In genomic region chr20:25525857-25526256, GRCh38 we compare ENCODE assay signal across 1 cellular context.
TF ChIP-seq lines count a peak whose summit lies in the region.

No MANE protein-coding gene starts in this region.

TF ChIP-seq in HepG2, 621 proteins besides CTCF, POLR2A, EP300 and RAD21 (continued from another document and continues in another):
- TF ChIP-seq ZNF224 (CRISPR knock-in tag; IDR thresholded peaks at IDR 0.05), result 0 out of 2 replicates have a peak, but pooled peaks have one; percentile 54
- TF ChIP-seq DR1 (CRISPR knock-in tag; IDR thresholded peaks at IDR 0.05), result no peak
- TF ChIP-seq SCMH1 (CRISPR knock-in tag; IDR thresholded peaks at IDR 0.05; ENCODE audit: borderline replicate concordance), result no peak
- TF ChIP-seq RFX3 (CRISPR knock-in tag; IDR thresholded peaks at IDR 0.05), result no peak
- TF ChIP-seq, protein P1, sequence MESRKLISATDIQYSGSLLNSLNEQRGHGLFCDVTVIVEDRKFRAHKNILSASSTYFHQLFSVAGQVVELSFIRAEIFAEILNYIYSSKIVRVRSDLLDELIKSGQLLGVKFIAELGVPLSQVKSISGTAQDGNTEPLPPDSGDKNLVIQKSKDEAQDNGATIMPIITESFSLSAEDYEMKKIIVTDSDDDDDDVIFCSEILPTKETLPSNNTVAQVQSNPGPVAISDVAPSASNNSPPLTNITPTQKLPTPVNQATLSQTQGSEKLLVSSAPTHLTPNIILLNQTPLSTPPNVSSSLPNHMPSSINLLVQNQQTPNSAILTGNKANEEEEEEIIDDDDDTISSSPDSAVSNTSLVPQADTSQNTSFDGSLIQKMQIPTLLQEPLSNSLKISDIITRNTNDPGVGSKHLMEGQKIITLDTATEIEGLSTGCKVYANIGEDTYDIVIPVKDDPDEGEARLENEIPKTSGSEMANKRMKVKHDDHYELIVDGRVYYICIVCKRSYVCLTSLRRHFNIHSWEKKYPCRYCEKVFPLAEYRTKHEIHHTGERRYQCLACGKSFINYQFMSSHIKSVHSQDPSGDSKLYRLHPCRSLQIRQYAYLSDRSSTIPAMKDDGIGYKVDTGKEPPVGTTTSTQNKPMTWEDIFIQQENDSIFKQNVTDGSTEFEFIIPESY (CRISPR knock-in tag; IDR thresholded peaks at IDR 0.05), result no peak
- TF ChIP-seq SKI (IDR thresholded peaks at IDR 0.05; ENCODE audit: partially characterized antibody), result peak; percentile 62
- no peak for TF ChIP-seq ZNF839 (CRISPR knock-in tag; IDR thresholded peaks at IDR 0.05; ENCODE audit: borderline replicate concordance)
- TF ChIP-seq ZNF205 (CRISPR knock-in tag; IDR thresholded peaks at IDR 0.05), result 0 out of 2 replicates have a peak, but pooled peaks have one; percentile 44
- TF ChIP-seq RFX5 (IDR thresholded peaks at IDR 0.05; ENCODE audit: low read depth, low read length), result no peak
- TF ChIP-seq HBP1 (CRISPR knock-in tag; IDR thresholded peaks at IDR 0.05; ENCODE audit: low read depth), result no peak; the same call in 1 of the 2 replicates
- no peak for TF ChIP-seq HNRNPK (IDR thresholded peaks at IDR 0.05; ENCODE audit: low read depth, low read length, poor library complexity, severe bottlenecking)
- TF ChIP-seq RELA (CRISPR knock-in tag; IDR thresholded peaks at IDR 0.05), result no peak
- no peak for TF ChIP-seq TOPORS (CRISPR knock-in tag; IDR thresholded peaks at IDR 0.05)
- TF ChIP-seq ZNF569 (CRISPR knock-in tag; IDR thresholded peaks at IDR 0.05; ENCODE audit: borderline replicate concordance), result no peak
- TF ChIP-seq, protein P2, sequence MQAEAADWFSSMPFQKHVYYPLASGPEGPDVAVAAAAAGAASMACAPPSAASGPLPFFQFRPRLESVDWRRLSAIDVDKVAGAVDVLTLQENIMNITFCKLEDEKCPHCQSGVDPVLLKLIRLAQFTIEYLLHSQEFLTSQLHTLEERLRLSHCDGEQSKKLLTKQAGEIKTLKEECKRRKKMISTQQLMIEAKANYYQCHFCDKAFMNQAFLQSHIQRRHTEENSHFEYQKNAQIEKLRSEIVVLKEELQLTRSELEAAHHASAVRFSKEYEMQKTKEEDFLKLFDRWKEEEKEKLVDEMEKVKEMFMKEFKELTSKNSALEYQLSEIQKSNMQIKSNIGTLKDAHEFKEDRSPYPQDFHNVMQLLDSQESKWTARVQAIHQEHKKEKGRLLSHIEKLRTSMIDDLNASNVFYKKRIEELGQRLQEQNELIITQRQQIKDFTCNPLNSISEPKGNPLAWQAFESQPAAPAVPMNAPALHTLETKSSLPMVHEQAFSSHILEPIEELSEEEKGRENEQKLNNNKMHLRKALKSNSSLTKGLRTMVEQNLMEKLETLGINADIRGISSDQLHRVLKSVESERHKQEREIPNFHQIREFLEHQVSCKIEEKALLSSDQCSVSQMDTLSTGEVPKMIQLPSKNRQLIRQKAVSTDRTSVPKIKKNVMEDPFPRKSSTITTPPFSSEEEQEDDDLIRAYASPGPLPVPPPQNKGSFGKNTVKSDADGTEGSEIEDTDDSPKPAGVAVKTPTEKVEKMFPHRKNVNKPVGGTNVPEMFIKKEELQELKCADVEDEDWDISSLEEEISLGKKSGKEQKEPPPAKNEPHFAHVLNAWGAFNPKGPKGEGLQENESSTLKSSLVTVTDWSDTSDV (CRISPR knock-in tag; IDR thresholded peaks at IDR 0.05), result no peak
- TF ChIP-seq SALL2 (CRISPR knock-in tag; IDR thresholded peaks at IDR 0.05), result no peak
- TF ChIP-seq ZFP62 (CRISPR knock-in tag; IDR thresholded peaks at IDR 0.05), result no peak
- no peak for TF ChIP-seq ATF1 (CRISPR knock-in tag; IDR thresholded peaks at IDR 0.05)
- TF ChIP-seq MED13 (CRISPR knock-in tag; IDR thresholded peaks at IDR 0.05), result no peak
- no peak for TF ChIP-seq ZNF589 (CRISPR knock-in tag; conservative IDR thresholded peaks at IDR 0.05)
- TF ChIP-seq ZNF670 (CRISPR knock-in tag; IDR thresholded peaks at IDR 0.05; ENCODE audit: borderline replicate concordance), result no peak
- TF ChIP-seq, protein P3, sequence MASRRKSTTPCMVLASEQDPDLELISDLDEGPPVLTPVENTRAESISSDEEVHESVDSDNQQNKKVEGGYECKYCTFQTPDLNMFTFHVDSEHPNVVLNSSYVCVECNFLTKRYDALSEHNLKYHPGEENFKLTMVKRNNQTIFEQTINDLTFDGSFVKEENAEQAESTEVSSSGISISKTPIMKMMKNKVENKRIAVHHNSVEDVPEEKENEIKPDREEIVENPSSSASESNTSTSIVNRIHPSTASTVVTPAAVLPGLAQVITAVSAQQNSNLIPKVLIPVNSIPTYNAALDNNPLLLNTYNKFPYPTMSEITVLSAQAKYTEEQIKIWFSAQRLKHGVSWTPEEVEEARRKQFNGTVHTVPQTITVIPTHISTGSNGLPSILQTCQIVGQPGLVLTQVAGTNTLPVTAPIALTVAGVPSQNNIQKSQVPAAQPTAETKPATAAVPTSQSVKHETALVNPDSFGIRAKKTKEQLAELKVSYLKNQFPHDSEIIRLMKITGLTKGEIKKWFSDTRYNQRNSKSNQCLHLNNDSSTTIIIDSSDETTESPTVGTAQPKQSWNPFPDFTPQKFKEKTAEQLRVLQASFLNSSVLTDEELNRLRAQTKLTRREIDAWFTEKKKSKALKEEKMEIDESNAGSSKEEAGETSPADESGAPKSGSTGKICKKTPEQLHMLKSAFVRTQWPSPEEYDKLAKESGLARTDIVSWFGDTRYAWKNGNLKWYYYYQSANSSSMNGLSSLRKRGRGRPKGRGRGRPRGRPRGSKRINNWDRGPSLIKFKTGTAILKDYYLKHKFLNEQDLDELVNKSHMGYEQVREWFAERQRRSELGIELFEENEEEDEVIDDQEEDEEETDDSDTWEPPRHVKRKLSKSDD (CRISPR knock-in tag; IDR thresholded peaks at IDR 0.05; ENCODE audit: low read depth), result no peak
- TF ChIP-seq ZNF550 (CRISPR knock-in tag; IDR thresholded peaks at IDR 0.05; ENCODE audit: borderline replicate concordance), result no peak
- TF ChIP-seq ZNF644 (CRISPR knock-in tag; IDR thresholded peaks at IDR 0.05; ENCODE audit: low read depth), result peak; percentile 84
- no peak for TF ChIP-seq ZNF629 (CRISPR knock-in tag; conservative IDR thresholded peaks at IDR 0.05)
- no peak for TF ChIP-seq NFKB2 (CRISPR knock-in tag; IDR thresholded peaks at IDR 0.05; ENCODE audit: borderline replicate concordance)
- no peak for TF ChIP-seq ZNF124 (CRISPR knock-in tag; IDR thresholded peaks at IDR 0.05)
- no peak for TF ChIP-seq SMARCC2 (IDR thresholded peaks at IDR 0.05)
- TF ChIP-seq ZC3H13 (CRISPR knock-in tag; IDR thresholded peaks at IDR 0.05), result no peak
- no peak for TF ChIP-seq KDM3A (CRISPR knock-in tag; IDR thresholded peaks at IDR 0.05; ENCODE audit: low read depth)
- TF ChIP-seq MTF1 (CRISPR knock-in tag; IDR thresholded peaks at IDR 0.05), result no peak
- no peak; the same call in 1 of the 2 replicates for TF ChIP-seq MEF2D (CRISPR knock-in tag; IDR thresholded peaks at IDR 0.05)
- TF ChIP-seq ZBTB49 (CRISPR knock-in tag; IDR thresholded peaks at IDR 0.05; ENCODE audit: borderline replicate concordance), result no peak
- TF ChIP-seq CBX2 (IDR thresholded peaks at IDR 0.05; ENCODE audit: low read depth, low read length), result no peak
- no peak for TF ChIP-seq CBX2 (CRISPR knock-in tag; IDR thresholded peaks at IDR 0.05; ENCODE audit: low read depth)
- TF ChIP-seq SRSF4 (IDR thresholded peaks at IDR 0.05; ENCODE audit: low read depth, low read length, poor library complexity, severe bottlenecking), result no peak
- TF ChIP-seq PREB (CRISPR knock-in tag; IDR thresholded peaks at IDR 0.05), result no peak
- TF ChIP-seq, protein P4, sequence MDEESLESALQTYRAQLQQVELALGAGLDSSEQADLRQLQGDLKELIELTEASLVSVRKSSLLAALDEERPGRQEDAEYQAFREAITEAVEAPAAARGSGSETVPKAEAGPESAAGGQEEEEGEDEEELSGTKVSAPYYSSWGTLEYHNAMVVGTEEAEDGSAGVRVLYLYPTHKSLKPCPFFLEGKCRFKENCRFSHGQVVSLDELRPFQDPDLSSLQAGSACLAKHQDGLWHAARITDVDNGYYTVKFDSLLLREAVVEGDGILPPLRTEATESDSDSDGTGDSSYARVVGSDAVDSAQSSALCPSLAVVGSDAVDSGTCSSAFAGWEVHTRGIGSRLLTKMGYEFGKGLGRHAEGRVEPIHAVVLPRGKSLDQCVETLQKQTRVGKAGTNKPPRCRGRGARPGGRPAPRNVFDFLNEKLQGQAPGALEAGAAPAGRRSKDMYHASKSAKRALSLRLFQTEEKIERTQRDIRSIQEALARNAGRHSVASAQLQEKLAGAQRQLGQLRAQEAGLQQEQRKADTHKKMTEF (CRISPR knock-in tag; IDR thresholded peaks at IDR 0.05), result no peak; the same call in 1 of the 2 replicates
- TF ChIP-seq SKIL (CRISPR knock-in tag; IDR thresholded peaks at IDR 0.05; ENCODE audit: borderline replicate concordance), result no peak
- 0 out of 2 replicates have a peak, but pooled peaks have one; percentile 39 for TF ChIP-seq ISL2 (CRISPR knock-in tag; IDR thresholded peaks at IDR 0.05)
- no peak for TF ChIP-seq SP140L (CRISPR knock-in tag; IDR thresholded peaks at IDR 0.05; ENCODE audit: borderline replicate concordance)
- TF ChIP-seq ZNF720 (CRISPR knock-in tag; IDR thresholded peaks at IDR 0.05), result no peak
- no peak; the same call in 1 of the 2 replicates for TF ChIP-seq ZFP36L1 (CRISPR knock-in tag; IDR thresholded peaks at IDR 0.05)
- 0 out of 2 replicates have a peak, but pooled peaks have one; percentile 81 for TF ChIP-seq NFKBIZ (CRISPR knock-in tag; IDR thresholded peaks at IDR 0.05)
- no peak for TF ChIP-seq STAT6 (CRISPR knock-in tag; IDR thresholded peaks at IDR 0.05; ENCODE audit: borderline replicate concordance)
- no peak for TF ChIP-seq PHF5A (CRISPR knock-in tag; IDR thresholded peaks at IDR 0.05; ENCODE audit: low read depth, unreplicated experiment)
- no peak for TF ChIP-seq RBM39 (IDR thresholded peaks at IDR 0.05; ENCODE audit: low read depth, low read length, poor library complexity, severe bottlenecking)
- no peak for TF ChIP-seq ZNF562 (CRISPR knock-in tag; IDR thresholded peaks at IDR 0.05; ENCODE audit: borderline replicate concordance)
- no peak for TF ChIP-seq REXO4 (CRISPR knock-in tag; IDR thresholded peaks at IDR 0.05; ENCODE audit: borderline replicate concordance)
- TF ChIP-seq ZNF891 (CRISPR knock-in tag; IDR thresholded peaks at IDR 0.05), result no peak
- no peak for TF ChIP-seq ZSCAN12 (CRISPR knock-in tag; IDR thresholded peaks at IDR 0.05)
